In genomic region chr1:21338568-21339401, GRCh38 we compare ENCODE assay signal across 8 cellular contexts. TPM values are rescaled to one million over a fixed set of nuclear protein-coding genes. Genes with fewer than 3 reads are reported as not detected.
DNase-seq lines count a peak whose midpoint lies in the region; ATAC-seq, FAIRE-seq and TF ChIP-seq lines count a peak whose summit lies in the region.

No MANE protein-coding gene starts in this region.

- H3K79me2 ChIP-seq in HepG2 (ENCODE audit: insufficient read depth, low read length), result peaks cover 15% of the 10 kb centered on the region

- intact Hi-C loops in HepG2 (cut with micrococcal nuclease; ENCODE audit: unreplicated experiment) (loop anchor here (5.0 kb wide), 1 partner anchor 71 kb away; no protein-coding TSS in a partner anchor), upper lobe of right lung (cut with DNase I) (loop anchor here (10.0 kb wide), 1 partner anchor 74 kb away; no protein-coding TSS in a partner anchor)

- peak overlapping the region; percentile 48 for H3K27ac ChIP-seq in HepG2 (ENCODE audit: extremely low read length, insufficient read depth, low read length)
- H3K27ac ChIP-seq in upper lobe of right lung, result peak overlapping the region; percentile 71

- peak; percentile 93 for FAIRE-seq in HepG2 (lab: Jason Lieb, UNC)

- H3K36me3 Mint-ChIP-seq in activated naive CD8-positive, alpha-beta T cell, result no peaks in the 10 kb centered on the region
- H3K36me3 Mint-ChIP-seq in activated naive CD8-positive, alpha-beta T cell treated with anti-CD3 and anti-CD28 coated beads for 36 hours, result peaks cover 38% of the 10 kb centered on the region
- H3K36me3 Mint-ChIP-seq in activated CD8-positive, alpha-beta T cell treated with anti-CD3 and anti-CD28 coated beads, Interleukin-2, amount 10 ng/mL, durations not matched to agents 7 days and 5 days (ENCODE audit: low read depth), result peaks cover 36% of the 10 kb centered on the region

- no peaks in the 10 kb centered on the region for H3K9me3 Mint-ChIP-seq in activated naive CD8-positive, alpha-beta T cell (ENCODE audit: low read depth)
- no peaks in the 10 kb centered on the region for H3K9me3 Mint-ChIP-seq in activated naive CD8-positive, alpha-beta T cell treated with anti-CD3 and anti-CD28 coated beads for 36 hours
- no peaks in the 10 kb centered on the region for H3K9me3 Mint-ChIP-seq in activated CD8-positive, alpha-beta T cell treated with anti-CD3 and anti-CD28 coated beads, Interleukin-2, amount 10 ng/mL, durations not matched to agents 7 days and 5 days (ENCODE audit: insufficient read depth)

- H3K27me3 ChIP-seq in HepG2 (ENCODE audit: control insufficient read depth in 1 of 2, insufficient read depth in 2 of 2, low read length in 2 of 2), result no peaks in the 10 kb centered on the region
- H3K27me3 ChIP-seq in upper lobe of right lung, result no peaks in the 10 kb centered on the region

- H2AFZ ChIP-seq in HepG2 (ENCODE audit: low read length), result no peak overlapping the region

- CTCF ChIA-PET in activated CD8-positive, alpha-beta T cell treated with anti-CD3 and anti-CD28 coated beads, Interleukin-2, amount 10 ng/mL, durations not matched to agents 7 days and 5 days (lab: Charles Lee), result interaction anchor here (2.3 to 6.7 kb wide), 5 partner anchors 16 to 83 kb away, joined by 11 to 62 read pairs (median 19); no protein-coding TSS in a partner anchor
- CTCF ChIA-PET in HepG2 (lab: Yijun Ruan, JAX; ENCODE audit: low intra/inter-chr PET ratio, low total read pairs), result no interaction called here

- H3K4me3 ChIP-seq in HepG2 (replicated peaks in 1 of 3; ENCODE audit: insufficient read depth in 1 of 3, low read depth in 2 of 3, low read length in 3 of 3) (peak overlapping the region in 1 of 3 experiments; percentile 26; a peak in 2 of 6 replicates), upper lobe of right lung (no peak overlapping the region)

- peaks cover 96% of the 10 kb centered on the region for H3K4me1 ChIP-seq in HepG2 (ENCODE audit: insufficient read depth, low read length)
- H3K4me1 ChIP-seq in upper lobe of right lung, result peaks cover 82% of the 10 kb centered on the region

- peak; percentile 25 for TF ChIP-seq CTCF in HepG2 (CRISPR knock-in tag; IDR thresholded peaks at IDR 0.05)
- no peak for TF ChIP-seq CTCF in upper lobe of right lung (IDR thresholded peaks at IDR 0.05)

- 5% methylated on average over 10 of the region's 10 CpGs for WGBS in HepG2 (ENCODE audit: low lambda C conversion rate)

- TF ChIP-seq POLR2A in HepG2 (IDR thresholded peaks at IDR 0.05; ENCODE audit: insufficient read depth in 1 of 2, low read depth in 2 of 2, low read length in 2 of 2), result no peak

- POLR2A ChIA-PET in activated CD8-positive, alpha-beta T cell treated with anti-CD3 and anti-CD28 coated beads, Interleukin-2, amount 10 ng/mL, durations not matched to agents 7 days and 5 days (lab: Charles Lee), result interaction anchor here (1.2 to 2.3 kb wide), 4 partner anchors 13 to 552 kb away, joined by 3 to 9 read pairs (median 4); partner anchors contain the start of gene HP1BP3
- POLR2A ChIA-PET in HepG2 (lab: Yijun Ruan, JAX), result interaction anchor here (1.0 to 3.4 kb wide), 15 partner anchors 9 to 714 kb away, joined by 3 to 43 read pairs (median 5); partner anchors contain the start of gene CDC42

- TF ChIP-seq EP300 in HepG2 (IDR thresholded peaks at IDR 0.05; ENCODE audit: low read depth in 2 of 2, low read length in 2 of 2) (peak; percentile 26 to 80; a peak in 2 of 4 replicates), HepG2 (CRISPR knock-in tag; IDR thresholded peaks at IDR 0.05; ENCODE audit: borderline replicate concordance) (peak; percentile 77)

- no peaks in the 10 kb centered on the region for H3K27me3 Mint-ChIP-seq in activated naive CD8-positive, alpha-beta T cell
- no peaks in the 10 kb centered on the region for H3K27me3 Mint-ChIP-seq in activated naive CD8-positive, alpha-beta T cell treated with anti-CD3 and anti-CD28 coated beads for 36 hours
- H3K27me3 Mint-ChIP-seq in activated CD8-positive, alpha-beta T cell treated with anti-CD3 and anti-CD28 coated beads, Interleukin-2, amount 10 ng/mL, durations not matched to agents 7 days and 5 days (ENCODE audit: low read depth), result no peaks in the 10 kb centered on the region

- no peak for ATAC-seq in activated CD8-positive, alpha-beta T cell treated with anti-CD3 and anti-CD28 coated beads, Interleukin-2, amount 10 ng/mL, durations not matched to agents 7 days and 5 days
- ATAC-seq in HepG2, result peak; percentile 91
- no peak for ATAC-seq in upper lobe of right lung

- H3K9me3 ChIP-seq in HepG2 (ENCODE audit: low read length) (no peaks in the 10 kb centered on the region), upper lobe of right lung (no peaks in the 10 kb centered on the region)

- 0 out of 2 replicates have a peak, but pooled peaks have one; percentile 36 for TF ChIP-seq RAD21 in HepG2 (CRISPR knock-in tag; IDR thresholded peaks at IDR 0.05)

- H3K9ac ChIP-seq in HepG2 (ENCODE audit: insufficient read depth, low read depth, low read length), result 0 out of 2 replicates have a peak overlapping the region, but pooled peaks have one; percentile 5

- H3K36me3 ChIP-seq in HepG2 (replicated peaks in 1 of 2; ENCODE audit: control insufficient read depth in 1 of 2, insufficient read depth in 2 of 2, low read length in 2 of 2), result no peaks in the 10 kb centered on the region
- H3K36me3 ChIP-seq in upper lobe of right lung, result no peaks in the 10 kb centered on the region

- in situ Hi-C loops in HepG2 (cut with HindIII; ENCODE audit: extremely low pct_ligation_motif_present, low pct_unique_long_range_greater_than_20kb), result no loop called here

- H3K4me2 ChIP-seq in HepG2 (ENCODE audit: low read depth, low read length), result peak overlapping the region; percentile 68

- peaks cover 93% of the 10 kb centered on the region for H3K4me1 Mint-ChIP-seq in activated naive CD8-positive, alpha-beta T cell (ENCODE audit: low read depth)
- H3K4me1 Mint-ChIP-seq in activated naive CD8-positive, alpha-beta T cell treated with anti-CD3 and anti-CD28 coated beads for 36 hours, result peaks cover 86% of the 10 kb centered on the region
- peaks cover 96% of the 10 kb centered on the region for H3K4me1 Mint-ChIP-seq in activated CD8-positive, alpha-beta T cell treated with anti-CD3 and anti-CD28 coated beads, Interleukin-2, amount 10 ng/mL, durations not matched to agents 7 days and 5 days (ENCODE audit: low read depth)

- no peak for DNase-seq in activated naive CD8-positive, alpha-beta T cell treated with anti-CD3 and anti-CD28 coated beads for 36 hours
- no peak for DNase-seq in activated CD8-positive, alpha-beta T cell treated with anti-CD3 and anti-CD28 coated beads, Interleukin-2, amount 10 ng/mL, durations not matched to agents 7 days and 5 days
- peak; percentile 91 for DNase-seq in HepG2 (ENCODE audit: low spot score)
- no peak for DNase-seq in upper lobe of right lung
- no peak for DNase-seq in islet precursor cell
- no peak for DNase-seq in GOT3 (lab: John Stamatoyannopoulos, UW)
- no peak for DNase-seq in mesenteric fat pad (ENCODE audit: low spot score)

- no TSS peak for BruUV-seq in HepG2 (replicated peaks; lab: Mats Ljungman, UMichigan)

- peak overlapping the region; percentile 61 for H3K27ac Mint-ChIP-seq in activated naive CD8-positive, alpha-beta T cell
- no peak overlapping the region for H3K27ac Mint-ChIP-seq in activated naive CD8-positive, alpha-beta T cell treated with anti-CD3 and anti-CD28 coated beads for 36 hours
- peak overlapping the region; percentile 60 for H3K27ac Mint-ChIP-seq in activated CD8-positive, alpha-beta T cell treated with anti-CD3 and anti-CD28 coated beads, Interleukin-2, amount 10 ng/mL, durations not matched to agents 7 days and 5 days

- peak overlapping the region; percentile 27 for H3K4me3 Mint-ChIP-seq in activated naive CD8-positive, alpha-beta T cell
- no peak overlapping the region for H3K4me3 Mint-ChIP-seq in activated naive CD8-positive, alpha-beta T cell treated with anti-CD3 and anti-CD28 coated beads for 36 hours
- no peak overlapping the region for H3K4me3 Mint-ChIP-seq in activated CD8-positive, alpha-beta T cell treated with anti-CD3 and anti-CD28 coated beads, Interleukin-2, amount 10 ng/mL, durations not matched to agents 7 days and 5 days

- H4K20me1 ChIP-seq in HepG2 (ENCODE audit: insufficient read depth, low read length), result peaks cover 3% of the 10 kb centered on the region

RNA-seq across cellular contexts. Expression of gene ECE1, which starts 48.5 kb away (rescaled TPM):
- 100 to 1,000 TPM in 1 of 2 experiments, 10 to 100 TPM in 1; 95.6 to 101 TPM for total RNA-seq in activated naive CD8-positive, alpha-beta T cell treated with anti-CD3 and anti-CD28 coated beads for 36 hours
- total RNA-seq in activated CD8-positive, alpha-beta T cell treated with anti-CD3 and anti-CD28 coated beads, Interleukin-2, amount 10 ng/mL, durations not matched to agents 7 days and 5 days, result 10 to 100 TPM; 70.9 to 72.5 TPM
- total RNA-seq in HepG2 (2016; rRNA removed; fragmentation: Illumina TruSeq; extraction: Trizol) (11.1 and 21.2 TPM in 2 replicates), upper lobe of right lung (108 TPM), mesenteric fat pad (156 TPM)
- total RNA-seq in HepG2 (2016; cell fraction: cytosol; rRNA removed; fragmentation: Illumina TruSeq; extraction: Trizol; ENCODE audit: low read depth), result 3.1 and 4.6 TPM in 2 replicates
- total RNA-seq in HepG2 (2016; cell fraction: insoluble cytoplasmic fraction; rRNA removed; fragmentation: Illumina TruSeq; extraction: Trizol), result 8.0 and 21.1 TPM in 2 replicates
- total RNA-seq in HepG2 (2016; cell fraction: membrane; rRNA removed; fragmentation: Illumina TruSeq; extraction: Trizol), result 5.2 and 6.6 TPM in 2 replicates
- 18.9 and 25.8 TPM in 2 replicates for total RNA-seq in HepG2 (2016; cell fraction: nucleus; rRNA removed; fragmentation: Illumina TruSeq; extraction: Trizol)
- polyA plus RNA-seq in HepG2 (2011; rRNA removed), result 13.5 and 17.0 TPM in 2 replicates
- 7.9 and 8.8 TPM in 2 replicates for polyA plus RNA-seq in HepG2 (2011; cell fraction: cytosol; rRNA removed)
- polyA plus RNA-seq in HepG2 (2011; cell fraction: nucleus; rRNA removed), result 20.3 and 20.8 TPM in 2 replicates
- 23.5 and 24.3 TPM in 2 replicates for polyA plus RNA-seq in HepG2 (2012)
- 1.8 TPM in 2 replicates for polyA plus RNA-seq in HepG2 (2016; cell fraction: cytosol; fragmentation: Illumina TruSeq; extraction: Trizol; ENCODE audit: low read depth)
- polyA plus RNA-seq in HepG2 (2016; cell fraction: insoluble cytoplasmic fraction; fragmentation: Illumina TruSeq; extraction: Trizol; ENCODE audit: low read depth), result 8.3 and 10.9 TPM in 2 replicates
- 2.8 and 3.4 TPM in 2 replicates for polyA plus RNA-seq in HepG2 (2016; cell fraction: membrane; fragmentation: Illumina TruSeq; extraction: Trizol; ENCODE audit: low read depth)
- polyA plus RNA-seq in HepG2 (2016; cell fraction: nucleus; fragmentation: Illumina TruSeq; extraction: Trizol; ENCODE audit: insufficient read depth, low read depth), result 36.4 and 38.3 TPM in 2 replicates
- polyA minus RNA-seq in HepG2 (2011; rRNA and poly(A)+ RNA removed; ENCODE audit: low replicate concordance), result 34.0 and 41.6 TPM in 2 replicates
- polyA minus RNA-seq in HepG2 (2011; cell fraction: cytosol; rRNA and poly(A)+ RNA removed), result 9.9 and 11.8 TPM in 2 replicates
- polyA minus RNA-seq in HepG2 (2011; cell fraction: nucleus; rRNA and poly(A)+ RNA removed), result 11.3 and 11.4 TPM in 2 replicates
